In genomic region chr13:24176351-24177101, GRCh38 we compare ENCODE assay signal across 26 cellular contexts. TPM values are rescaled to one million over a fixed set of nuclear protein-coding genes. Genes with fewer than 3 reads are reported as not detected.
DNase-seq lines count a peak whose midpoint lies in the region; ATAC-seq and TF ChIP-seq lines count a peak whose summit lies in the region.
"Had no signal": no experiment of that assay in that cellular context is flagged by ENCODE, and none has a peak within 500 bp of the region (broad histone marks: within the 10 kb centered on the region; RNA-seq: fewer than 3 reads in every experiment).

No MANE protein-coding gene starts in this region.

- 12 to 22% methylated on average over 8 of the region's 8 CpGs for WGBS in body of pancreas, 2 donors
- WGBS in stomach, 5 donors: 44 to 66% (median 66%) methylated on average over 8 of the region's 8 CpGs

- H3K36me3 ChIP-seq in body of pancreas (replicated peaks in 1 of 2; ENCODE audit: insufficient read depth in 1 of 2, low read depth in 2 of 2) (no peaks in the 10 kb centered on the region), stomach (no peaks in the 10 kb centered on the region), Peyer's patch (no peaks in the 10 kb centered on the region)
- H3K36me3 ChIP-seq: brain microvascular endothelial cell, colonic mucosa, heart left ventricle, left lung, transverse colon had no signal

- intact Hi-C loops in body of pancreas (cut with DNase I) (no loop called here), stomach (cut with DNase I; ENCODE audit: low total_unique reads) (no loop called here)

- no peak for TF ChIP-seq CTCF in body of pancreas (IDR thresholded peaks at IDR 0.05)
- no peak for TF ChIP-seq CTCF in stomach (IDR thresholded peaks at IDR 0.05)
- TF ChIP-seq CTCF in Peyer's patch (IDR thresholded peaks at IDR 0.05): no peak

- peaks cover 96% of the 10 kb centered on the region for H3K4me1 ChIP-seq in body of pancreas
- H3K4me1 ChIP-seq in stomach: peaks cover 14 to 57% (median 28%) of the 10 kb centered on the region in 4 donors
- H3K4me1 ChIP-seq in Peyer's patch: peaks cover 0 to 13% (median 0%) of the 10 kb centered on the region in 4 donors
- H3K4me1 ChIP-seq: colonic mucosa, psoas muscle had no signal

- H3K27ac ChIP-seq in body of pancreas: peak overlapping the region; percentile 53 to 97 (median 95)
- H3K27ac ChIP-seq in stomach: peak overlapping the region in 3 of 5 donors; percentile 18 to 29 (median 23)
- H3K27ac ChIP-seq in Peyer's patch: no peak overlapping the region
- H3K27ac ChIP-seq: brain microvascular endothelial cell, colonic mucosa, heart left ventricle, KMS-11, left lung, psoas muscle, transverse colon had no signal

- peak; percentile 90 for ATAC-seq in body of pancreas
- ATAC-seq in left lobe of liver: peak; percentile 64
- ATAC-seq in HG03342 (IDR thresholded peaks at IDR 0.05; ENCODE audit: unreplicated experiment): no peak
- ATAC-seq: activated CD4-positive, alpha-beta T cell treated with anti-CD3 and anti-CD28 coated beads for 36 hours; activated T-cell treated with anti-CD3 and anti-CD28 coated beads, Interleukin-2, amount 50 U/mL, for 4 hours; heart left ventricle; left lung; mucosa of descending colon; psoas muscle; stimulated activated naive B cell treated with anti-CD40 and anti-IgM and Interleukin-4, amounts not matched to agents 10 μg/mL and 1 μg/mL and 100 μg/mL, for 72 hours had no signal

- H3K9me3 ChIP-seq in body of pancreas (no peaks in the 10 kb centered on the region), stomach (no peaks in the 10 kb centered on the region), Peyer's patch (no peaks in the 10 kb centered on the region)
- H3K9me3 ChIP-seq: colonic mucosa, heart left ventricle, left lung, mucosa of descending colon, psoas muscle, transverse colon had no signal

- TF ChIP-seq EP300 in stomach (IDR thresholded peaks at IDR 0.05): no peak

- no peak overlapping the region for H3K4me3 ChIP-seq in body of pancreas
- H3K4me3 ChIP-seq in stomach: no peak overlapping the region
- no peak overlapping the region for H3K4me3 ChIP-seq in Peyer's patch
- H3K4me3 ChIP-seq: colonic mucosa, heart left ventricle, left lung, mucosa of descending colon, psoas muscle, transverse colon had no signal

- DNase-seq in NCI-H69 (lab: John Stamatoyannopoulos, UW) (peak; percentile 67), body of pancreas (peak; percentile 91 to 96 (median 93)), left lobe of liver (ENCODE audit: low spot score) (peak; percentile 63), stomach (no peak), NCI-H128 (lab: John Stamatoyannopoulos, UW; ENCODE audit: unreplicated experiment) (no peak), pons (ENCODE audit: low spot score) (no peak), Peyer's patch (no peak)
- DNase-seq: activated CD4-positive, alpha-beta T cell treated with anti-CD3 and anti-CD28 coated beads for 36 hours; activated T-cell treated with anti-CD3 and anti-CD28 coated beads, Interleukin-2, amount 50 U/mL, for 4 hours; brain microvascular endothelial cell; CD4-positive, CD25-positive, alpha-beta regulatory T cell; colonic mucosa; DMS 273 treated with DMSO at 0.1 percent for 48 hours; H9; heart left ventricle; left lung; mucosa of descending colon; MV-4-11; NCI-H187 treated with DMSO at 0.1 percent for 48 hours; NCI-H226; psoas muscle; stimulated activated CD4-positive, alpha-beta T cell treated with anti-CD3 and anti-CD28 coated beads, Interleukin-2, amount 100 ng/mL, for 24 hours; stimulated activated naive B cell treated with anti-CD40 and anti-IgM and Interleukin-4, amounts not matched to agents 10 μg/mL and 1 μg/mL and 100 μg/mL, for 72 hours; transverse colon had no signal

- TF ChIP-seq POLR2A in body of pancreas (IDR thresholded peaks at IDR 0.05) (peak in 1 of 3 donors; percentile 39), stomach (IDR thresholded peaks at IDR 0.05) (no peak), Peyer's patch (IDR thresholded peaks at IDR 0.05) (no peak)

- H3K27me3 ChIP-seq in body of pancreas (no peaks in the 10 kb centered on the region), stomach (no peaks in the 10 kb centered on the region), Peyer's patch (no peaks in the 10 kb centered on the region)
- H3K27me3 ChIP-seq: brain microvascular endothelial cell, colonic mucosa, heart left ventricle, left lung, transverse colon had no signal

RNA-seq across cellular contexts. Expression of gene SPATA13, which starts 16.0 kb away (rescaled TPM):
- total RNA-seq in body of pancreas (100 to 1,000 TPM in 1 of 2 donors, 10 to 100 TPM in 1; 83.3 to 359 TPM), left lobe of liver (24.7 TPM), stomach (100 to 1,000 TPM in 1 of 5 donors, 10 to 100 TPM in 4; 46.7 to 156 (median 71.6) TPM), Peyer's patch (100 to 1,000 TPM in 3 of 4 donors, 10 to 100 TPM in 1; 77.1 to 191 (median 141) TPM)
- 10 to 100 TPM in 2 of 3 donors, 1 to 10 TPM in 1; 3.6 to 24.4 (median 13.8) TPM for polyA plus RNA-seq in stomach

Comparison
In these comparisons a context has a peak if more than half of its experiments do, and no peak if none do; other contexts are left out.
1. DNase-seq: peak in NCI-H69 (single experiment), body of pancreas (4 of 4) and left lobe of liver (single experiment); none in stomach (single experiment), NCI-H128 (single experiment), pons (single experiment) and Peyer's patch (0 of 3).
2. H3K27ac ChIP-seq: peak in body of pancreas (4 of 4) and stomach (3 of 5); none in Peyer's patch (0 of 4).